In the genomic region with DNA sequence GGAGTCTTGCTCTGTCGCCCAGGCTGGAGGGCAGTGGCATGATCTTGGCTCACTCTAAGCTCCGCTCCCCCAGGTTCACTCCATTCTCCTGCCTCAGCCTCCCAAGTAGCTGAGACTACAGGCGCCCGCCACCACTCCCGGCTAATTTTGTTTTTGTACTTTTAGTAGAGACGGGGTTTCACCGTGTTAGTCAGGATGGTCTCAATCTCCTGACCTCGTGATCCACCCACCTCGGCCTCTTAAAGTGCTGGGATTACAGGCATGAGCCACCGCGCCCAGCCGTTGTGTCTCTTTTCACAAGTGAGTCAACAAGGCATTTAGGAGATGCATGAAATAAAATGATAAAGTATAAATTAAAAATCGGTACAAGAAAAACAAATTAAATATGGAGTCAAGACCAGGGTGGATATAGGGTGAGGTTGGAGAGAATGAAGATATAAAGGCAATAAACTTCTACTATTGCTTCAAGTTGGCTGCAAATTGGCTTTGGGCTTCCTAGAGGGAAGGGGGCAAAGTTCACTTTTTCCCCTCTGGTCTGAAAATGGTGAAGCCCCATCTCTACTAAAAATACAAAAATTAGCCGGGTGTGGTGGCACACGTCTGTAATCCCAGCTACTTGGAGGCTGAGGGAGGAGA, we compare ENCODE assay signal across 1 cellular context. TPM values are rescaled to one million over a fixed set of nuclear protein-coding genes. Genes with fewer than 3 reads are reported as not detected.
"Had no signal": no experiment of that assay in that cellular context is flagged by ENCODE, and none has a peak within 500 bp of the region (broad histone marks: within the 10 kb centered on the region; RNA-seq: fewer than 3 reads in every experiment).

No MANE protein-coding gene starts in this region.

RNA-seq across cellular contexts. Expression of a gene that starts 44.3 kb away (rescaled TPM):
- total RNA-seq: HT-29 had no signal
